Comparison of ENCODE assay signal across 3 cellular contexts in the genomic region with DNA sequence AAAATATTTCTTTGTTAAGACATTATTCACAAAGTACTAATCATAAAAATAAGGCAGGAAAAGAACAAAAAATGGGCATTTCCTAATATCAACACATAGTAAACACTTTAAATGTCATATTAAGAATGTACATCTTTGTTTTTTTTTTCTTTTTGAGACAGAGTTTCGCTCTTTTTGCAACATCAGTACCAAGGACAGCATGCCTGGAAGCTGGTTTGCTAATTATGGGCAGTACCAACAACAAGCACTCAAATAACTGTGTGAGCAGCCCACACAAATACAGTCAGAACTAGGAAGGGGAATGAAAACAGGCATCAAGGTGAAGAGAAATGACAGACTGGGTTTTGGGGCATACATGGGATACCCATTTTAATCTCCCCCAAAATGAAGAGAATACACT.
A peak's percentile ranks its signal among the peaks of the same experiment; 100 is the strongest.
TF ChIP-seq lines count a peak whose summit lies in the region.

No MANE protein-coding gene starts in this region.

TF ChIP-seq in liver, 16 proteins besides CTCF, POLR2A, EP300 and RAD21:
- TF ChIP-seq, protein P1, sequence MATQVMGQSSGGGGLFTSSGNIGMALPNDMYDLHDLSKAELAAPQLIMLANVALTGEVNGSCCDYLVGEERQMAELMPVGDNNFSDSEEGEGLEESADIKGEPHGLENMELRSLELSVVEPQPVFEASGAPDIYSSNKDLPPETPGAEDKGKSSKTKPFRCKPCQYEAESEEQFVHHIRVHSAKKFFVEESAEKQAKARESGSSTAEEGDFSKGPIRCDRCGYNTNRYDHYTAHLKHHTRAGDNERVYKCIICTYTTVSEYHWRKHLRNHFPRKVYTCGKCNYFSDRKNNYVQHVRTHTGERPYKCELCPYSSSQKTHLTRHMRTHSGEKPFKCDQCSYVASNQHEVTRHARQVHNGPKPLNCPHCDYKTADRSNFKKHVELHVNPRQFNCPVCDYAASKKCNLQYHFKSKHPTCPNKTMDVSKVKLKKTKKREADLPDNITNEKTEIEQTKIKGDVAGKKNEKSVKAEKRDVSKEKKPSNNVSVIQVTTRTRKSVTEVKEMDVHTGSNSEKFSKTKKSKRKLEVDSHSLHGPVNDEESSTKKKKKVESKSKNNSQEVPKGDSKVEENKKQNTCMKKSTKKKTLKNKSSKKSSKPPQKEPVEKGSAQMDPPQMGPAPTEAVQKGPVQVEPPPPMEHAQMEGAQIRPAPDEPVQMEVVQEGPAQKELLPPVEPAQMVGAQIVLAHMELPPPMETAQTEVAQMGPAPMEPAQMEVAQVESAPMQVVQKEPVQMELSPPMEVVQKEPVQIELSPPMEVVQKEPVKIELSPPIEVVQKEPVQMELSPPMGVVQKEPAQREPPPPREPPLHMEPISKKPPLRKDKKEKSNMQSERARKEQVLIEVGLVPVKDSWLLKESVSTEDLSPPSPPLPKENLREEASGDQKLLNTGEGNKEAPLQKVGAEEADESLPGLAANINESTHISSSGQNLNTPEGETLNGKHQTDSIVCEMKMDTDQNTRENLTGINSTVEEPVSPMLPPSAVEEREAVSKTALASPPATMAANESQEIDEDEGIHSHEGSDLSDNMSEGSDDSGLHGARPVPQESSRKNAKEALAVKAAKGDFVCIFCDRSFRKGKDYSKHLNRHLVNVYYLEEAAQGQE (IDR thresholded peaks at IDR 0.05): peak; percentile 60
- no peak for TF ChIP-seq JUND (IDR thresholded peaks at IDR 0.05)

TF ChIP-seq in Ishikawa, 13 proteins besides CTCF, POLR2A, EP300 and RAD21 (continued from another document):
- TF ChIP-seq TCF12 (IDR thresholded peaks at IDR 0.05; ENCODE audit: low read depth): no peak
TF ChIP-seq in Ishikawa: peak in this region for 1.

TF ChIP-seq in GM12878, 131 proteins besides CTCF, POLR2A, EP300 and RAD21 (continued from another document):
- TF ChIP-seq, protein P1 (IDR thresholded peaks at IDR 0.05; ENCODE audit: low read depth, low read length): peak; percentile 60; the same call in 1 of the 2 replicates
- TF ChIP-seq, protein P2, sequence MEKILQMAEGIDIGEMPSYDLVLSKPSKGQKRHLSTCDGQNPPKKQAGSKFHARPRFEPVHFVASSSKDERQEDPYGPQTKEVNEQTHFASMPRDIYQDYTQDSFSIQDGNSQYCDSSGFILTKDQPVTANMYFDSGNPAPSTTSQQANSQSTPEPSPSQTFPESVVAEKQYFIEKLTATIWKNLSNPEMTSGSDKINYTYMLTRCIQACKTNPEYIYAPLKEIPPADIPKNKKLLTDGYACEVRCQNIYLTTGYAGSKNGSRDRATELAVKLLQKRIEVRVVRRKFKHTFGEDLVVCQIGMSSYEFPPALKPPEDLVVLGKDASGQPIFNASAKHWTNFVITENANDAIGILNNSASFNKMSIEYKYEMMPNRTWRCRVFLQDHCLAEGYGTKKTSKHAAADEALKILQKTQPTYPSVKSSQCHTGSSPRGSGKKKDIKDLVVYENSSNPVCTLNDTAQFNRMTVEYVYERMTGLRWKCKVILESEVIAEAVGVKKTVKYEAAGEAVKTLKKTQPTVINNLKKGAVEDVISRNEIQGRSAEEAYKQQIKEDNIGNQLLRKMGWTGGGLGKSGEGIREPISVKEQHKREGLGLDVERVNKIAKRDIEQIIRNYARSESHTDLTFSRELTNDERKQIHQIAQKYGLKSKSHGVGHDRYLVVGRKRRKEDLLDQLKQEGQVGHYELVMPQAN (conservative IDR thresholded peaks at IDR 0.05): no peak
